Comparison of ENCODE assay signal across 12 cellular contexts in the genomic region with DNA sequence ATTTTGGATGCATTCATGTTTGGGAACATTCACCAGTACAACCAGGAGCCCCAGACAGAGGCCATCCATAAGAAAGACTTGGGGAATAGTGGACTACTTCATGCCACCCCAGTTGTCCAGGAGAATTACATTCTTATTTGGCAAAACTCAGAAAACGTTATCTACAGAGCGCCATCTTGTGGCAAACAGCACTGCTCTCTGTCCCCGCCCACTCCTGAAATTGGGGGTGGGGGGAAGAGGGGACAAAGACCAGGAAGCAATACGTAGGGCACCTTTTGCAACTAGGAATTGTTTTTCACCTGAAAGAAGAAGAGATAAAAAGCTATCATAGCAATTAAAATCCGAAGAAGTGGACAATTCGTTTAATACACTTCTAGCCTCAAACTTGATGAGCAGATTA.
A peak's percentile ranks its signal among the peaks of the same experiment; 100 is the strongest.
DNase-seq lines count a peak whose midpoint lies in the region; ATAC-seq, FAIRE-seq and TF ChIP-seq lines count a peak whose summit lies in the region.
"Had no signal": no experiment of that assay in that cellular context is flagged by ENCODE, and none has a peak within 500 bp of the region (broad histone marks: within the 10 kb centered on the region; RNA-seq: fewer than 3 reads in every experiment).

No MANE protein-coding gene starts in this region.

- peaks cover 12% of the 10 kb centered on the region for H3K9me3 ChIP-seq in IMR-90 (ENCODE audit: control insufficient read depth, insufficient read depth, low read length)
- H3K9me3 ChIP-seq in K562 (replicated peaks; ENCODE audit: control insufficient read depth, insufficient read depth, low read depth, low read length): no peaks in the 10 kb centered on the region
- H3K9me3 ChIP-seq in PC-9 (ENCODE audit: insufficient read depth, low read depth): no peaks in the 10 kb centered on the region

- H3K36me3 Mint-ChIP-seq in naive thymus-derived CD8-positive, alpha-beta T cell: peaks cover 0 to 2% (median 0%) of the 10 kb centered on the region in 3 donors
- H3K36me3 Mint-ChIP-seq: IgD-negative memory B cell had no signal

- WGBS in IMR-90 (ENCODE audit: extremely low coverage in 2 of 2, insufficient read length in 1 of 2), 2 experiments: no CpG with 5 or more reads among the region's 6 CpGs
- WGBS in K562 (ENCODE audit: insufficient coverage, low coverage, missing lambda C conversion rate): 3% methylated on average over 4 of the region's 6 CpGs

- intact Hi-C loops in IMR-90 (cut with micrococcal nuclease) (no loop called here), K562 (cut with micrococcal nuclease) (loop anchor here (1.0 kb wide), 1 partner anchor 301 kb away; no protein-coding TSS in a partner anchor), PC-9 (cut with micrococcal nuclease; ENCODE audit: unreplicated experiment) (no loop called here)

- no peaks in the 10 kb centered on the region for H3K9me2 ChIP-seq in PC-9 (ENCODE audit: insufficient read depth)

- no TSS peak for BruUV-seq in IMR-90 (replicated peaks; lab: Mats Ljungman, UMichigan)
- BruUV-seq in K562 (replicated peaks; lab: Mats Ljungman, UMichigan): no TSS peak
- no TSS peak for BruUV-seq in PC-9 (replicated peaks; lab: Mats Ljungman, UMichigan)

- H3K56ac ChIP-seq in IMR-90 (ENCODE audit: extremely low read depth, insufficient read depth, low read length): no peak overlapping the region

- H3K9ac ChIP-seq in IMR-90 (ENCODE audit: low read depth, low read length) (no peak overlapping the region), K562 (ENCODE audit: insufficient read depth in 1 of 2, low read depth in 2 of 2, low read length in 2 of 2) (no peak overlapping the region)

- no peak for FAIRE-seq in K562 (lab: Jason Lieb, UNC)
- FAIRE-seq: A204.1 had no signal

- H4K8ac ChIP-seq in IMR-90 (ENCODE audit: low read depth in 2 of 2, low read length in 2 of 2): no peak overlapping the region

- TF ChIP-seq CTCF in IMR-90 (conservative IDR thresholded peaks at IDR 0.05; ENCODE audit: low read depth, low read length): no peak
- TF ChIP-seq CTCF in K562 (IDR thresholded peaks at IDR 0.05 in 2 of 3, conservative IDR thresholded peaks at IDR 0.05 in 1 of 3; ENCODE audit: insufficient read depth in 2 of 3, low read depth in 1 of 3, low read length in 3 of 3): peak; percentile 50 to 61 (median 50)
- TF ChIP-seq CTCF in PC-9 (conservative IDR thresholded peaks at IDR 0.05): no peak

- no peak overlapping the region for H2AK9ac ChIP-seq in IMR-90 (replicated peaks; ENCODE audit: low read depth, low read length, poor library complexity)

- no peaks in the 10 kb centered on the region; the same call in 1 of the 2 replicates for H3K9me1 ChIP-seq in IMR-90 (ENCODE audit: insufficient read depth, low read length)
- no peaks in the 10 kb centered on the region for H3K9me1 ChIP-seq in K562 (ENCODE audit: control insufficient read depth, insufficient read depth, low read length)

- H2BK120ac ChIP-seq in IMR-90 (ENCODE audit: low read depth, low read length): no peak overlapping the region

- no peak overlapping the region for H3K27ac ChIP-seq in IMR-90 (ENCODE audit: insufficient read depth, low read length)
- no peak overlapping the region for H3K27ac ChIP-seq in K562 (ENCODE audit: extremely low read depth, low read depth, low read length)
- H3K27ac ChIP-seq in PC-9: no peak overlapping the region

- no peak overlapping the region for H3K23ac ChIP-seq in IMR-90 (ENCODE audit: low read depth, low read length)

- H3K79me1 ChIP-seq in IMR-90 (ENCODE audit: low read depth in 1 of 2, low read length in 2 of 2): no peaks in the 10 kb centered on the region

- H4K20me1 ChIP-seq in IMR-90 (ENCODE audit: insufficient read depth, low read length): no peaks in the 10 kb centered on the region
- no peaks in the 10 kb centered on the region for H4K20me1 ChIP-seq in K562 (replicated peaks; ENCODE audit: control insufficient read depth, insufficient read depth, low read length)
- H4K20me1 ChIP-seq in PC-9 (ENCODE audit: insufficient read depth): no peaks in the 10 kb centered on the region

- peaks cover 0 to 8% (median 5%) of the 10 kb centered on the region in 4 donors for H3K4me1 Mint-ChIP-seq in naive thymus-derived CD8-positive, alpha-beta T cell

- TF ChIP-seq POLR2A in IMR-90 (IDR thresholded peaks at IDR 0.05; ENCODE audit: low read depth, low read length) (no peak), K562 (conservative IDR thresholded peaks at IDR 0.05) (no peak)

- peak overlapping the region; percentile 33; the same call in 1 of the 2 replicates for H2AK5ac ChIP-seq in IMR-90 (ENCODE audit: low read depth, low read length)

- no peak overlapping the region for H3K14ac ChIP-seq in IMR-90 (replicated peaks; ENCODE audit: low read depth, low read length)

- dilution Hi-C loops in IMR-90 (cut with HindIII; ENCODE audit: low sequenced_read_pairs, unreplicated experiment): no loop called here

- ATAC-seq in IMR-90 (ENCODE audit: low read depth): no peak
- peak; percentile 69 for ATAC-seq in K562
- ATAC-seq in naive thymus-derived CD8-positive, alpha-beta T cell: no peak
- ATAC-seq in GM19452 (IDR thresholded peaks at IDR 0.05; ENCODE audit: unreplicated experiment): no peak
- ATAC-seq in HG03439 (IDR thresholded peaks at IDR 0.05; ENCODE audit: unreplicated experiment): no peak

- H3K4me3 Mint-ChIP-seq in naive thymus-derived CD8-positive, alpha-beta T cell: peak overlapping the region in 1 of 10 donors; percentile 37
- H3K4me3 Mint-ChIP-seq: IgD-negative memory B cell had no signal

- H2BK5ac ChIP-seq in IMR-90 (ENCODE audit: low read depth, low read length, poor library complexity, severe bottlenecking): no peak overlapping the region

- peaks cover 6% of the 10 kb centered on the region for H3K4me1 ChIP-seq in IMR-90 (ENCODE audit: control insufficient read depth, insufficient read depth, low read length)
- no peaks in the 10 kb centered on the region for H3K4me1 ChIP-seq in K562 (replicated peaks in 1 of 2; ENCODE audit: control insufficient read depth in 2 of 2, insufficient read depth in 2 of 2, low read length in 2 of 2)
- H3K4me1 ChIP-seq in PC-9 (replicated peaks; ENCODE audit: insufficient read depth): no peaks in the 10 kb centered on the region

- POLR2A ChIA-PET in IMR-90 (lab: Charles Lee; ENCODE audit: unreplicated experiment) (no interaction called here), K562 (lab: Yijun Ruan, JAX) (no interaction called here), PC-9 (lab: Charles Lee; ENCODE audit: unreplicated experiment) (no interaction called here)
- POLR2A ChIA-PET in naive thymus-derived CD8-positive, alpha-beta T cell (lab: Charles Lee): interaction anchor here (0.5 to 2.4 kb wide), 4 partner anchors 285 to 300 kb away, joined by 4 to 12 read pairs (median 9); no protein-coding TSS in a partner anchor

- H3K79me2 ChIP-seq in K562 (ENCODE audit: control insufficient read depth, insufficient read depth, low read length) (no peaks in the 10 kb centered on the region), PC-9 (ENCODE audit: low read depth) (no peaks in the 10 kb centered on the region)

- no peaks in the 10 kb centered on the region for H3K36me3 ChIP-seq in IMR-90 (ENCODE audit: control insufficient read depth, insufficient read depth, low read length)
- H3K36me3 ChIP-seq in K562 (ENCODE audit: control insufficient read depth, insufficient read depth, low read length): no peaks in the 10 kb centered on the region
- no peaks in the 10 kb centered on the region for H3K36me3 ChIP-seq in PC-9 (ENCODE audit: low read depth)

- no peak for TF ChIP-seq EP300 in K562 (IDR thresholded peaks at IDR 0.05; ENCODE audit: low read length)

- peak overlapping the region in 1 of 10 donors; percentile 7 for H3K27ac Mint-ChIP-seq in naive thymus-derived CD8-positive, alpha-beta T cell
- H3K27ac Mint-ChIP-seq: IgD-negative memory B cell had no signal

- peaks cover 2 to 9% (median 4%) of the 10 kb centered on the region in 5 donors for H3K27me3 Mint-ChIP-seq in naive thymus-derived CD8-positive, alpha-beta T cell

- TF ChIP-seq RAD21 in IMR-90 (IDR thresholded peaks at IDR 0.05; ENCODE audit: low read length): no peak
- peak in 1 of 2 experiments; percentile 41; a peak in 2 of 4 replicates for TF ChIP-seq RAD21 in K562 (CRISPR knock-in tag; conservative IDR thresholded peaks at IDR 0.05 in 1 of 2, IDR thresholded peaks at IDR 0.05 in 1 of 2)

- DNase-seq in DMS 273 (lab: John Stamatoyannopoulos, UW; ENCODE audit: unreplicated experiment) (peak; percentile 37), DMS 273 treated with DMSO at 0.1 percent for 48 hours (lab: John Stamatoyannopoulos, UW) (no peak), IMR-90 (peak; percentile 1), K562 (ENCODE audit: extremely low read depth in 1 of 4, low spot score in 3 of 4) (peak; percentile 41 to 51 (median 44)), PC-9 (no peak)
- DNase-seq in naive thymus-derived CD8-positive, alpha-beta T cell: peak in 6 of 10 donors; percentile 7 to 41 (median 26)
- DNase-seq: caudate nucleus, T1000 had no signal

- H2BK15ac ChIP-seq in IMR-90 (ENCODE audit: low read depth, low read length): no peak overlapping the region

- in situ Hi-C loops in IMR-90 (cut with MboI; ENCODE audit: low sequenced_read_pairs): no loop called here
- in situ Hi-C loops in K562 (cut with MboI): no loop called here

- CTCF ChIA-PET in IMR-90 (lab: Yijun Ruan, JAX) (no interaction called here), K562 (lab: Yijun Ruan, JAX; ENCODE audit: low intra/inter-chr PET ratio) (interaction anchor here (0.5 kb wide), 1 partner anchor 301 kb away, joined by 3 read pairs; no protein-coding TSS in a partner anchor), PC-9 (lab: Charles Lee) (no interaction called here)

- H2BK20ac ChIP-seq in IMR-90 (ENCODE audit: low read depth, low read length): no peak overlapping the region

- H3K18ac ChIP-seq in IMR-90 (ENCODE audit: low read depth, low read length): no peak overlapping the region

- H4K5ac ChIP-seq in IMR-90 (ENCODE audit: low read depth, low read length): no peak overlapping the region

- H3K4me3 ChIP-seq in IMR-90 (ENCODE audit: insufficient read depth, low read depth, low read length): no peak overlapping the region
- H3K4me3 ChIP-seq in K562: no peak overlapping the region
- H3K4me3 ChIP-seq in PC-9: no peak overlapping the region

- H2AFZ ChIP-seq in IMR-90 (replicated peaks; ENCODE audit: low read length, poor library complexity) (no peak overlapping the region), K562 (ENCODE audit: low read depth, low read length) (no peak overlapping the region), PC-9 (no peak overlapping the region)

- no peaks in the 10 kb centered on the region for H3F3A ChIP-seq in PC-9 (ENCODE audit: insufficient read depth, low read depth)

- no peaks in the 10 kb centered on the region for H3K27me3 ChIP-seq in IMR-90 (ENCODE audit: control insufficient read depth, insufficient read depth, low read length)
- peaks cover 0 to 5% of the 10 kb centered on the region in 2 experiments; a peak in 1 of 5 replicates for H3K27me3 ChIP-seq in K562 (ENCODE audit: control insufficient read depth in 2 of 2, insufficient read depth in 2 of 2, low read length in 2 of 2)
- peaks cover 48% of the 10 kb centered on the region for H3K27me3 ChIP-seq in PC-9 (ENCODE audit: insufficient read depth, low read depth)

- H3K4ac ChIP-seq in IMR-90 (ENCODE audit: low read depth, low read length): no peak overlapping the region

- H4K91ac ChIP-seq in IMR-90 (ENCODE audit: insufficient read depth, low read depth, low read length): no peak overlapping the region; the same call in 1 of the 2 replicates

- H3K9me3 Mint-ChIP-seq in naive thymus-derived CD8-positive, alpha-beta T cell: no peaks in the 10 kb centered on the region

- no peak overlapping the region for H3K4me2 ChIP-seq in IMR-90 (ENCODE audit: low read depth, low read length)
- H3K4me2 ChIP-seq in K562 (ENCODE audit: insufficient read depth, low read length): no peak overlapping the region
- no peak overlapping the region for H3K4me2 ChIP-seq in PC-9

Comparison
In these comparisons a context has a peak if more than half of its experiments do, and no peak if none do; other contexts are left out.
1. DNase-seq: peak in DMS 273 (single experiment), IMR-90 (single experiment), K562 (4 of 4) and naive thymus-derived CD8-positive, alpha-beta T cell (6 of 10); none in DMS 273 treated with DMSO at 0.1 percent for 48 hours (single experiment) and PC-9 (0 of 2).
2. CTCF ChIP-seq: peak in K562 (3 of 3); none in IMR-90 (single experiment) and PC-9 (single experiment).